ENCODE assay signal across 10 cellular contexts in the genomic region with DNA sequence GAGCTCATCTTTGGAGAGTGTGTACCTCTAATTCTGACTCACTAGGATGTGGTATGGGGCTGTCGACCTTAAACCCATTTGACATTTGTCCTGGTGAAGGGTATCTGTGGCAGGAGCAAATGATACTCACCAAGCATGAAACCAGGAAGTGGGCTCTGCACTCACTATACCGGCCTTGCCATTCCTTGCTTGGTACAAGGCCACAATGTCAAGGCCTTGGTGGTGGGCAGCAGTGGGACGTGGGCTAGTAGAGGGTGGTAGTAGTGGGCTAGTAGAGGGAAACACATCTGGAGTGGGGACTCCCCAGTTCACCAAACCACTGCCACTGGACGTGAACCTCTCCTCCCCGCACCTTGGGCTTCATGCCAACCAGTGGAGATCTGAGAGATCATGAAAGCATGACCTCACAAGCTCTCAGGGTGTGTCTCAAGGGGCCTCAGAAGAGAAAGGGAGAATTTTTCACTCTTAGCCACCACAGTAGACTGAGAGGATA. TPM values are rescaled to one million over a fixed set of nuclear protein-coding genes. Genes with fewer than 3 reads are reported as not detected.
DNase-seq lines count a peak whose midpoint lies in the region; ATAC-seq and TF ChIP-seq lines count a peak whose summit lies in the region.
"Had no signal": no experiment of that assay in that cellular context is flagged by ENCODE, and none has a peak within 500 bp of the region (broad histone marks: within the 10 kb centered on the region; RNA-seq: fewer than 3 reads in every experiment).

No MANE protein-coding gene starts in this region.

- no peaks in the 10 kb centered on the region for H3K9me2 ChIP-seq in PC-3 (replicated peaks; ENCODE audit: low read length)

- H3K27me3 Mint-ChIP-seq in WTC11 (ENCODE audit: low read depth) (no peaks in the 10 kb centered on the region), endothelial cell (ENCODE audit: unreplicated experiment) (no peaks in the 10 kb centered on the region)

- H3K9ac ChIP-seq in PC-3 (ENCODE audit: low read length), result no peak overlapping the region

- POLR2A ChIA-PET in PC-3 (lab: Charles Lee; ENCODE audit: unreplicated experiment) (no interaction called here), WTC11 (lab: Charles Lee) (no interaction called here)

- ATAC-seq in HG02763 (IDR thresholded peaks at IDR 0.05; ENCODE audit: unreplicated experiment), result peak; percentile 84
- ATAC-seq in PC-3, result peak; percentile 40
- no peak for ATAC-seq in WTC11
- ATAC-seq: A549, GM23338 had no signal

- H3K27ac ChIP-seq in PC-3 (ENCODE audit: low read length), result no peak overlapping the region
- H3K27ac ChIP-seq: A549 had no signal

- no TSS peak for BruUV-seq in PC-3 (replicated peaks; lab: Mats Ljungman, UMichigan)

- H3K9me3 Mint-ChIP-seq in WTC11, result no peaks in the 10 kb centered on the region
- H3K9me3 Mint-ChIP-seq in endothelial cell (ENCODE audit: unreplicated experiment), result no peaks in the 10 kb centered on the region
- H3K9me3 Mint-ChIP-seq: GM23338 had no signal

- H3K27ac Mint-ChIP-seq in WTC11 (no peak overlapping the region), endothelial cell (ENCODE audit: unreplicated experiment) (no peak overlapping the region)
- H3K27ac Mint-ChIP-seq: GM23338 had no signal

- H3K36me3 Mint-ChIP-seq in WTC11, result no peaks in the 10 kb centered on the region
- no peaks in the 10 kb centered on the region for H3K36me3 Mint-ChIP-seq in endothelial cell (ENCODE audit: low read depth, unreplicated experiment)

- H3K4me1 ChIP-seq in PC-3 (ENCODE audit: insufficient read depth, low read length), result peaks cover 12% of the 10 kb centered on the region; the same call in 1 of the 2 replicates

- no peaks in the 10 kb centered on the region for H3K79me2 ChIP-seq in PC-3 (ENCODE audit: low read length)

- H3K4me2 ChIP-seq in PC-3 (ENCODE audit: low read length), result no peak overlapping the region
- H3K4me2 ChIP-seq: A549, GM23338 had no signal

- no peaks in the 10 kb centered on the region for H3K9me3 ChIP-seq in PC-3 (ENCODE audit: low read length)
- H3K9me3 ChIP-seq: A549 had no signal

- no peaks in the 10 kb centered on the region for H3K36me3 ChIP-seq in PC-3 (ENCODE audit: low read depth, low read length)

- intact Hi-C loops in PC-3 (cut with micrococcal nuclease), result no loop called here

- no peaks in the 10 kb centered on the region for H3F3A ChIP-seq in PC-3 (ENCODE audit: low read length, unreplicated experiment)

- H2AFZ ChIP-seq in PC-3 (ENCODE audit: low read length), result no peak overlapping the region
- H2AFZ ChIP-seq: GM23338 had no signal

- H3K4me3 Mint-ChIP-seq in WTC11 (no peak overlapping the region), endothelial cell (ENCODE audit: unreplicated experiment) (no peak overlapping the region)
- H3K4me3 Mint-ChIP-seq: GM23338 had no signal

- no peaks in the 10 kb centered on the region for H4K20me1 ChIP-seq in PC-3 (ENCODE audit: low read length)

- DNase-seq in activated CD4-positive, alpha-beta T cell treated with anti-CD3 and anti-CD28 coated beads for 48 hours, result peak; percentile 76
- DNase-seq in activated CD4-positive, alpha-beta T cell treated with anti-CD3 and anti-CD28 coated beads, Interleukin-2, amount 50 U/mL, for 1 hour, result no peak
- DNase-seq in PC-3, result no peak
- peak; percentile 12 for DNase-seq in stimulated activated CD8-positive, alpha-beta memory T cell treated with anti-CD3 and anti-CD28 coated beads, Interleukin-7, amount 100 ng/mL, for 24 hours (ENCODE audit: low read depth)
- DNase-seq in WTC11 (ENCODE audit: low spot score), result no peak
- no peak for DNase-seq in endothelial cell (ENCODE audit: low spot score)
- DNase-seq in NCI-H1105 (lab: John Stamatoyannopoulos, UW), result no peak

- H3K27me3 ChIP-seq in PC-3 (ENCODE audit: low read length), result no peaks in the 10 kb centered on the region

- no peak for TF ChIP-seq CTCF in PC-3 (conservative IDR thresholded peaks at IDR 0.05; ENCODE audit: low read depth, low read length)
- TF ChIP-seq CTCF in WTC11 (IDR thresholded peaks at IDR 0.05), result no peak
- no peak for TF ChIP-seq CTCF in endothelial cell (IDR thresholded peaks at IDR 0.05; ENCODE audit: unreplicated experiment)

- no peak overlapping the region for H3K4me3 ChIP-seq in PC-3 (ENCODE audit: low read length)
- H3K4me3 ChIP-seq: A549, GM23338 had no signal

- H3K4me1 Mint-ChIP-seq in WTC11, result no peaks in the 10 kb centered on the region
- H3K4me1 Mint-ChIP-seq in endothelial cell (ENCODE audit: unreplicated experiment), result no peaks in the 10 kb centered on the region
- H3K4me1 Mint-ChIP-seq: GM23338 had no signal

- CTCF ChIA-PET in PC-3 (lab: Charles Lee) (interaction anchor here (1.2 kb wide), 1 partner anchor 370 kb away, joined by 3 read pairs; no protein-coding TSS in a partner anchor), WTC11 (lab: Charles Lee) (no interaction called here)

TF ChIP-seq in WTC11, 78 proteins besides CTCF, POLR2A, EP300 and RAD21:
- TF ChIP-seq NFE2L1 (CRISPR knock-in tag; IDR thresholded peaks at IDR 0.05), result no peak
- TF ChIP-seq HMGXB4 (CRISPR knock-in tag; IDR thresholded peaks at IDR 0.05), result no peak
- no peak for TF ChIP-seq JUN (CRISPR knock-in tag; IDR thresholded peaks at IDR 0.05)

RNA-seq across cellular contexts. Expression of gene TNFSF4, which starts 11.5 kb away (rescaled TPM):
- total RNA-seq in PC-3 (2014; rRNA removed) (0.17 and 0.18 TPM in 2 replicates), WTC11 (2021) (0.48 to 0.81 TPM (median 0.78 TPM) in 3 replicates), endothelial cell (ENCODE audit: unreplicated experiment) (0.15 TPM)

Comparison
In these comparisons a context has a peak if more than half of its experiments do, and no peak if none do; other contexts are left out.
1. DNase-seq: peak in activated CD4-positive, alpha-beta T cell treated with anti-CD3 and anti-CD28 coated beads for 48 hours (single experiment) and stimulated activated CD8-positive, alpha-beta memory T cell treated with anti-CD3 and anti-CD28 coated beads, Interleukin-7, amount 100 ng/mL, for 24 hours (single experiment); none in activated CD4-positive, alpha-beta T cell treated with anti-CD3 and anti-CD28 coated beads, Interleukin-2, amount 50 U/mL, for 1 hour (single experiment), PC-3 (single experiment), WTC11 (single experiment), endothelial cell (single experiment) and NCI-H1105 (single experiment).